13 cellular contexts compared by ENCODE assay signal in the genomic region with DNA sequence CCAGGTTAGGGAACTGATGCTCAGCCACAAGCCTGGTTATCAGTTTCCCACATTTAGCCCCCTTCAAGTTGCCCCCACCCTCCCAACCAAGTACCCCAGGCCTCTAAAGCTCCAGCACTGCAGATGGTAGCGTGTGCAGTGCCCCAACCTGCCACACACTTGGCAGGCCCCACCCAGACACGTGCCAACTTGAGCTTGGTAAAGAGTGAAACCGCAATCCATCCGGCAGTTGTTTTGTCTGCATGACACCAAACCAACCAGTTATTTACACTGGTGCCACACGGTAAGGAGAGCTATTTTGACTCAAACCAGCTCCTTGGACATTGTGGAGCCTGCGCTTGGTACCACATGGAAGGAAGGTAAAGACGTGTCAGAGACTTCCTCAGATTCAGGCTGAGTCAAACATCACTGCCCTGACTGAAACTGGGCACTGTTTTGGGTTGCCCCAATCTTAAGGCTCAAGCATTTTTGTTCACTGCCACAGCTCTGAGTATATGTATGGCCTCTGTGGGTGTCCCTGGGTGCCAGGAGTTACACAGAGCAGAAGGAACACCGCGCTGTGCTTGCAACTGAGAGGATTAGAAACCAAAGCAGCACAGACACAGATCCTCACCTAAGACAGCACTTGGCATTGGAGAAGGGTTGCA.
DNase-seq lines count a peak whose midpoint lies in the region; ATAC-seq and TF ChIP-seq lines count a peak whose summit lies in the region.
"Had no signal": no experiment of that assay in that cellular context is flagged by ENCODE, and none has a peak within 500 bp of the region (broad histone marks: within the 10 kb centered on the region; RNA-seq: fewer than 3 reads in every experiment).

No MANE protein-coding gene starts in this region.

- peak overlapping the region; percentile 47 for H3K4me2 ChIP-seq in Loucy (ENCODE audit: low read depth, low read length, poor library complexity, severe bottlenecking)

- CTCF ChIA-PET in Calu3 (lab: Charles Lee): interaction anchor here (0.6 to 1.0 kb wide), 3 partner anchors 22 to 325 kb away, joined by 4 read pairs; no protein-coding TSS in a partner anchor

- H3K9me3 ChIP-seq in Loucy (ENCODE audit: insufficient read depth, low read depth, low read length): no peaks in the 10 kb centered on the region
- H3K9me3 ChIP-seq in RWPE2 (ENCODE audit: severe bottlenecking): no peaks in the 10 kb centered on the region
- H3K9me3 ChIP-seq: BLaER1 treated with 17β-estradiol and CSF1 and Interleukin-3, amounts not matched to agents 10 nM and 100 nM; vagina had no signal

- no peak overlapping the region for H2AFZ ChIP-seq in Loucy (ENCODE audit: low read length)

- DNase-seq in Calu3 (peak; percentile 18), RWPE2 (ENCODE audit: low spot score) (no peak), left lobe of liver (ENCODE audit: low spot score) (no peak), Ammon's horn (ENCODE audit: low spot score) (no peak), inferior parietal cortex (ENCODE audit: extremely low spot score) (no peak)
- DNase-seq: amniotic stem cell, Karpas-422 had no signal

- no peaks in the 10 kb centered on the region for H4K20me1 ChIP-seq in Loucy (ENCODE audit: insufficient read depth, low read length, poor library complexity, severe bottlenecking)
- H4K20me1 ChIP-seq: BLaER1 treated with 17β-estradiol and CSF1 and Interleukin-3, amounts not matched to agents 10 nM and 100 nM had no signal

- H3K4me3 ChIP-seq in Loucy (ENCODE audit: low read length, poor library complexity, severe bottlenecking) (peak overlapping the region; percentile 39), RWPE2 (ENCODE audit: severe bottlenecking) (no peak overlapping the region)
- H3K4me3 ChIP-seq: BLaER1 treated with 17β-estradiol and CSF1 and Interleukin-3, amounts not matched to agents 10 nM and 100 nM; dorsolateral prefrontal cortex; vagina had no signal

- peaks cover 45% of the 10 kb centered on the region for H3K27me3 Mint-ChIP-seq in Calu3 (ENCODE audit: unreplicated experiment)

- no peak overlapping the region for H3K27ac ChIP-seq in RWPE2 (ENCODE audit: poor library complexity, severe bottlenecking)
- H3K27ac ChIP-seq: BLaER1 treated with 17β-estradiol and CSF1 and Interleukin-3, amounts not matched to agents 10 nM and 100 nM; dorsolateral prefrontal cortex; vagina had no signal

- no peaks in the 10 kb centered on the region for H3K79me2 ChIP-seq in Loucy (ENCODE audit: insufficient read depth, low read length)

- TF ChIP-seq CTCF in Calu3 (IDR thresholded peaks at IDR 0.05; ENCODE audit: unreplicated experiment) (no peak), Loucy (conservative IDR thresholded peaks at IDR 0.05; ENCODE audit: low read length) (no peak), RWPE2 (IDR thresholded peaks at IDR 0.05; ENCODE audit: poor library complexity, severe bottlenecking) (no peak)

- peak overlapping the region; percentile 46 for H3K9ac ChIP-seq in Loucy (ENCODE audit: low read depth, low read length, poor library complexity, severe bottlenecking)
- H3K9ac ChIP-seq: BLaER1 treated with 17β-estradiol and CSF1 and Interleukin-3, amounts not matched to agents 10 nM and 100 nM had no signal

- ATAC-seq in RWPE2 (ENCODE audit: low read depth) (peak; percentile 58), left lobe of liver (peak; percentile 75), HG02798 (IDR thresholded peaks at IDR 0.05; ENCODE audit: poor library complexity, unreplicated experiment) (no peak), HG02981 (IDR thresholded peaks at IDR 0.05; ENCODE audit: unreplicated experiment) (no peak)

- H3K4me1 ChIP-seq in Loucy (ENCODE audit: insufficient read depth, low read length, poor library complexity, severe bottlenecking) (peaks cover 25% of the 10 kb centered on the region), RWPE2 (ENCODE audit: insufficient read depth, poor library complexity, severe bottlenecking) (no peaks in the 10 kb centered on the region)
- H3K4me1 ChIP-seq: vagina had no signal

- H3K4me3 Mint-ChIP-seq in Calu3 (ENCODE audit: low read depth, unreplicated experiment): no peak overlapping the region

- no peaks in the 10 kb centered on the region for H3K9me2 ChIP-seq in Loucy (replicated peaks; ENCODE audit: low read depth, low read length)

- H3F3A ChIP-seq in Loucy (ENCODE audit: low read depth): no peaks in the 10 kb centered on the region

- H3K36me3 Mint-ChIP-seq in Calu3 (ENCODE audit: insufficient read depth, unreplicated experiment): no peaks in the 10 kb centered on the region

- peaks cover 10% of the 10 kb centered on the region for H3K4me1 Mint-ChIP-seq in Calu3 (ENCODE audit: low read depth, unreplicated experiment)

- H3K27me3 ChIP-seq in Loucy (ENCODE audit: insufficient read depth, low read length, poor library complexity, severe bottlenecking): no peaks in the 10 kb centered on the region
- peaks cover 4% of the 10 kb centered on the region for H3K27me3 ChIP-seq in RWPE2 (ENCODE audit: insufficient read depth, poor library complexity, severe bottlenecking)
- H3K27me3 ChIP-seq: BLaER1 treated with 17β-estradiol and CSF1 and Interleukin-3, amounts not matched to agents 10 nM and 100 nM; dorsolateral prefrontal cortex; vagina had no signal

- BruUV-seq in Calu3 (replicated peaks; lab: Mats Ljungman, UMichigan): no TSS peak

- no peaks in the 10 kb centered on the region for H3K36me3 ChIP-seq in Loucy (ENCODE audit: insufficient read depth, low read length)
- H3K36me3 ChIP-seq in RWPE2 (ENCODE audit: low read depth): no peaks in the 10 kb centered on the region
- H3K36me3 ChIP-seq: BLaER1 treated with 17β-estradiol and CSF1 and Interleukin-3, amounts not matched to agents 10 nM and 100 nM; vagina had no signal

- intact Hi-C loops in Calu3 (cut with micrococcal nuclease; ENCODE audit: unreplicated experiment): no loop called here

- no peak overlapping the region for H3K27ac Mint-ChIP-seq in Calu3 (ENCODE audit: unreplicated experiment)

- H3K9me3 Mint-ChIP-seq in Calu3 (ENCODE audit: low read depth, unreplicated experiment): no peaks in the 10 kb centered on the region

Comparison
In these comparisons a context has a peak if more than half of its experiments do, and no peak if none do; other contexts are left out.
1. ATAC-seq: peak in RWPE2 (single experiment) and left lobe of liver (single experiment); none in HG02798 (single experiment) and HG02981 (single experiment).